20 cellular contexts compared by ENCODE assay signal in genomic region chr5:62935660-62936059, GRCh38.
DNase-seq lines count a peak whose midpoint lies in the region; ATAC-seq, FAIRE-seq and TF ChIP-seq lines count a peak whose summit lies in the region.
"Had no signal": no experiment of that assay in that cellular context is flagged by ENCODE, and none has a peak within 500 bp of the region (broad histone marks: within the 10 kb centered on the region; RNA-seq: fewer than 3 reads in every experiment).

No MANE protein-coding gene starts in this region.

- H3K4ac ChIP-seq in H1 (replicated peaks; ENCODE audit: insufficient read length, low read depth, low read length): no peak overlapping the region
- H3K4ac ChIP-seq in mesenchymal stem cell (ENCODE audit: low read depth in 1 of 2, low read length in 2 of 2): no peak overlapping the region

- no peak overlapping the region for H3K4me2 ChIP-seq in GM23338
- H3K4me2 ChIP-seq in H1 (ENCODE audit: insufficient read depth in 1 of 2, low read depth in 2 of 2, low read length in 2 of 2): no peak overlapping the region
- no peak overlapping the region for H3K4me2 ChIP-seq in mesenchymal stem cell (ENCODE audit: low read length, poor library complexity, severe bottlenecking)
- H3K4me2 ChIP-seq: BLaER1 treated with 17β-estradiol and CSF1 and Interleukin-3, amounts not matched to agents 10 nM and 100 nM had no signal

- no peak overlapping the region for H2BK5ac ChIP-seq in H1 (ENCODE audit: low read depth, low read length)
- no peak overlapping the region for H2BK5ac ChIP-seq in mesenchymal stem cell (ENCODE audit: low read depth, low read length, poor library complexity, severe bottlenecking)

- no peak overlapping the region for H3K56ac ChIP-seq in H1 (replicated peaks; ENCODE audit: insufficient read length, low read depth, low read length)

- H2BK15ac ChIP-seq in H1 (ENCODE audit: low read length) (no peak overlapping the region), mesenchymal stem cell (ENCODE audit: low read depth, poor library complexity, severe bottlenecking) (no peak overlapping the region)

- H2AK5ac ChIP-seq in H1 (ENCODE audit: low read depth, low read length) (no peak overlapping the region), mesenchymal stem cell (ENCODE audit: low read length, severe bottlenecking) (peak overlapping the region; percentile 32)

- H3K18ac ChIP-seq in H1 (ENCODE audit: extremely low read depth, low read length) (no peak overlapping the region), mesenchymal stem cell (ENCODE audit: low read depth in 1 of 2, low read length in 2 of 2) (no peak overlapping the region)

- no peak overlapping the region for H3K23ac ChIP-seq in H1 (ENCODE audit: insufficient read length)
- H3K23ac ChIP-seq in mesenchymal stem cell (ENCODE audit: low read length in 2 of 2): no peak overlapping the region

- H3K79me2 ChIP-seq in GM23338 (replicated peaks; ENCODE audit: insufficient read depth) (no peaks in the 10 kb centered on the region), H1 (ENCODE audit: control insufficient read depth in 1 of 2, insufficient read depth in 2 of 2, low read length in 2 of 2) (no peaks in the 10 kb centered on the region)

- no peak overlapping the region for H2BK20ac ChIP-seq in H1 (ENCODE audit: low read length)

- in situ Hi-C loops in transverse colon (cut with MboI; ENCODE audit: low pct_ligation_motif_present in 1 of 4, low pct_unique_long_range_greater_than_20kb in 1 of 4, low sequenced_read_pairs in 3 of 4): no loop called here

- no peaks in the 10 kb centered on the region for H3K36me3 Mint-ChIP-seq in GM23338 (ENCODE audit: low read depth)
- H3K36me3 Mint-ChIP-seq: CD8-positive, alpha-beta T cell had no signal

- TF ChIP-seq EP300 in H1 (IDR thresholded peaks at IDR 0.05; ENCODE audit: borderline replicate concordance in 1 of 2, low read depth in 2 of 2, low read length in 2 of 2) (no peak), transverse colon (IDR thresholded peaks at IDR 0.05; ENCODE audit: low read depth) (no peak), upper lobe of left lung (IDR thresholded peaks at IDR 0.05) (no peak)

- H3F3A ChIP-seq in GM23338 (replicated peaks; ENCODE audit: low read depth): no peaks in the 10 kb centered on the region

- CTCF ChIA-PET in H1 (lab: Charles Lee; ENCODE audit: partially characterized antibody): interaction anchor here (0.6 to 0.7 kb wide), 2 partner anchors 131 to 211 kb away, joined by 3 to 7 read pairs; no protein-coding TSS in a partner anchor

- 84% methylated on average over 3 of the region's 3 CpGs; no CpG with 5 or more reads in 1 of the 2 experiments for WGBS in H1 (ENCODE audit: extremely low coverage in 1 of 2, insufficient coverage in 1 of 2, insufficient read length in 1 of 2, insufficient replicate concordance in 2 of 2, low coverage in 1 of 2, low lambda C conversion rate in 2 of 2, missing lambda C conversion rate in 1 of 2), 2 experiments
- WGBS in mesenchymal stem cell: 86% methylated on average over 3 of the region's 3 CpGs
- whole genome bisulfite sequencing in transverse colon (ENCODE audit: low coverage in 1 of 2), 2 donors: 40 to 59% methylated on average over 2 to 3 of the region's 3 CpGs
- 65 to 76% methylated on average over 3 of the region's 3 CpGs for WGBS in upper lobe of left lung, 2 donors

- 0 out of 2 replicates have a peak overlapping the region, but pooled peaks have one; percentile 20 for H3K27ac Mint-ChIP-seq in GM23338
- H3K27ac Mint-ChIP-seq: B cell; CD8-positive, alpha-beta T cell had no signal

- peaks cover 11% of the 10 kb centered on the region; the same call in 2 of the 3 replicates for H3K4me1 Mint-ChIP-seq in GM23338
- H3K4me1 Mint-ChIP-seq: B cell had no signal

- intact Hi-C loops in sciatic nerve (cut with DNase I): no loop called here
- intact Hi-C loops in transverse colon (cut with DNase I; ENCODE audit: low total_unique reads): no loop called here

- peaks cover 9% of the 10 kb centered on the region; the same call in 1 of the 2 replicates for H3K4me1 ChIP-seq in GM23338 (ENCODE audit: insufficient read depth)
- H3K4me1 ChIP-seq in H1 (replicated peaks in 1 of 4; ENCODE audit: control insufficient read depth in 3 of 4, insufficient read depth in 4 of 4, low read length in 3 of 4): no peaks in the 10 kb centered on the region
- peaks cover 9% of the 10 kb centered on the region for H3K4me1 ChIP-seq in mesenchymal stem cell (ENCODE audit: control insufficient read depth, insufficient read depth, low read depth, low read length)
- no peaks in the 10 kb centered on the region for H3K4me1 ChIP-seq in transverse colon
- peaks cover 0 to 9% (median 4%) of the 10 kb centered on the region in 4 donors for H3K4me1 ChIP-seq in upper lobe of left lung
- H3K4me1 ChIP-seq: BLaER1 treated with 17β-estradiol and CSF1 and Interleukin-3, amounts not matched to agents 10 nM and 100 nM had no signal

- no peak for TF ChIP-seq POLR2A in H1 (IDR thresholded peaks at IDR 0.05; ENCODE audit: control extremely low read depth in 1 of 2, low read depth in 2 of 2, low read length in 2 of 2)
- TF ChIP-seq POLR2A in transverse colon (IDR thresholded peaks at IDR 0.05): no peak
- no peak for TF ChIP-seq POLR2A in upper lobe of left lung (IDR thresholded peaks at IDR 0.05)

- no peaks in the 10 kb centered on the region for H3K23me2 ChIP-seq in H1 (ENCODE audit: low read depth, low read length)

- H2AFZ ChIP-seq in GM23338: no peak overlapping the region
- 0 out of 2 replicates have a peak overlapping the region, but pooled peaks have one; percentile 24 for H2AFZ ChIP-seq in H1 (ENCODE audit: low read length)
- H2AFZ ChIP-seq in mesenchymal stem cell (ENCODE audit: low read depth, low read length): no peak overlapping the region
- H2AFZ ChIP-seq: GM23248 had no signal

- no peak overlapping the region for H3K4me3 ChIP-seq in GM23338
- H3K4me3 ChIP-seq in H1 (ENCODE audit: extremely low read depth in 1 of 4, insufficient read depth in 2 of 4, low read depth in 3 of 4, low read length in 4 of 4): no peak overlapping the region
- H3K4me3 ChIP-seq in mesenchymal stem cell (ENCODE audit: insufficient read depth in 1 of 2, low read depth in 1 of 2, low read length in 2 of 2): no peak overlapping the region
- no peak overlapping the region for H3K4me3 ChIP-seq in transverse colon
- no peak overlapping the region for H3K4me3 ChIP-seq in upper lobe of left lung
- H3K4me3 ChIP-seq: BLaER1 treated with 17β-estradiol and CSF1 and Interleukin-3, amounts not matched to agents 10 nM and 100 nM; GM23248; K562 had no signal

- H3K27ac ChIP-seq in GM23338 (ENCODE audit: low read depth) (no peak overlapping the region), H1 (ENCODE audit: low read depth, low read length) (no peak overlapping the region), mesenchymal stem cell (ENCODE audit: low read length, poor library complexity, severe bottlenecking) (no peak overlapping the region), transverse colon (no peak overlapping the region), upper lobe of left lung (no peak overlapping the region)
- H3K27ac ChIP-seq: BLaER1 treated with 17β-estradiol and CSF1 and Interleukin-3, amounts not matched to agents 10 nM and 100 nM; GM23248; HL-60 had no signal

- H4K91ac ChIP-seq in H1 (replicated peaks; ENCODE audit: insufficient read length, low read length): no peak overlapping the region
- H4K91ac ChIP-seq in mesenchymal stem cell (ENCODE audit: low read length): no peak overlapping the region

- H3K27me3 Mint-ChIP-seq in GM23338 (ENCODE audit: insufficient read depth, low read depth, poor library complexity): no peaks in the 10 kb centered on the region
- H3K27me3 Mint-ChIP-seq: B cell had no signal

- H3K36me3 ChIP-seq in GM23338 (ENCODE audit: insufficient read depth) (no peaks in the 10 kb centered on the region), H1 (ENCODE audit: control insufficient read depth in 2 of 4, insufficient read depth in 4 of 4, low read length in 3 of 4) (no peaks in the 10 kb centered on the region), mesenchymal stem cell (ENCODE audit: control insufficient read depth in 1 of 2, insufficient read depth in 2 of 2, low read depth in 1 of 2, low read length in 2 of 2) (no peaks in the 10 kb centered on the region), transverse colon (no peaks in the 10 kb centered on the region), upper lobe of left lung (no peaks in the 10 kb centered on the region)
- H3K36me3 ChIP-seq: BLaER1 treated with 17β-estradiol and CSF1 and Interleukin-3, amounts not matched to agents 10 nM and 100 nM had no signal

- ATAC-seq in GM23338 (no peak), sciatic nerve (peak; percentile 77), upper lobe of left lung (ENCODE audit: low FRiP score in 2 of 2) (no peak), HG03280 (IDR thresholded peaks at IDR 0.05; ENCODE audit: unreplicated experiment) (no peak)
- ATAC-seq: CD8-positive, alpha-beta T cell; K562 had no signal

- FAIRE-seq in H1 (lab: Jason Lieb, UNC): no peak
- FAIRE-seq: G401.6, GM12891, GM19239, K562 had no signal

- H3K9me3 ChIP-seq in H1 (ENCODE audit: insufficient read depth in 2 of 2, low read depth in 1 of 2, low read length in 1 of 2) (no peaks in the 10 kb centered on the region), mesenchymal stem cell (ENCODE audit: control insufficient read depth, low read length) (no peaks in the 10 kb centered on the region), transverse colon (no peaks in the 10 kb centered on the region), upper lobe of left lung (no peaks in the 10 kb centered on the region)
- H3K9me3 ChIP-seq: BLaER1 treated with 17β-estradiol and CSF1 and Interleukin-3, amounts not matched to agents 10 nM and 100 nM had no signal

- H3K79me1 ChIP-seq in H1 (ENCODE audit: low read depth, low read length) (no peaks in the 10 kb centered on the region), mesenchymal stem cell (replicated peaks; ENCODE audit: low read length, poor library complexity, severe bottlenecking) (no peaks in the 10 kb centered on the region)

- H3K9me3 Mint-ChIP-seq in GM23338: no peaks in the 10 kb centered on the region
- H3K9me3 Mint-ChIP-seq: CD8-positive, alpha-beta T cell had no signal

- DNase-seq in GM23338 (ENCODE audit: low spot score): no peak
- no peak for DNase-seq in H1 (ENCODE audit: low read depth in 1 of 2, low spot score in 2 of 2)
- no peak for DNase-seq in mesenchymal stem cell
- no peak for DNase-seq in sciatic nerve (ENCODE audit: low spot score)
- DNase-seq in transverse colon: no peak
- DNase-seq in upper lobe of left lung: no peak
- DNase-seq: CD8-positive, alpha-beta T cell; DMS 273 treated with DMSO at 0.1 percent for 48 hours; DMS53; GM23248; H7; IMR-90 had no signal

- no peak overlapping the region for H3K14ac ChIP-seq in H1 (ENCODE audit: insufficient read length)
- H3K14ac ChIP-seq in mesenchymal stem cell (ENCODE audit: low read length in 2 of 2): no peak overlapping the region

- H2BK12ac ChIP-seq in H1 (ENCODE audit: low read depth, low read length) (no peak overlapping the region), mesenchymal stem cell (ENCODE audit: low read length in 2 of 2) (no peak overlapping the region)

- no peak overlapping the region for H3K4me3 Mint-ChIP-seq in GM23338
- H3K4me3 Mint-ChIP-seq: B cell; CD8-positive, alpha-beta T cell had no signal

- H4K8ac ChIP-seq in H1 (ENCODE audit: extremely low read depth, insufficient read depth, low read length): peak overlapping the region; percentile 88; the same call in 1 of the 2 replicates
- no peak overlapping the region for H4K8ac ChIP-seq in mesenchymal stem cell (ENCODE audit: low read length)

- no peak overlapping the region for H4K5ac ChIP-seq in H1 (ENCODE audit: insufficient read length, low read depth, low read length)

- no peak overlapping the region for H2BK120ac ChIP-seq in H1 (replicated peaks; ENCODE audit: low read depth, low read length)
- H2BK120ac ChIP-seq in mesenchymal stem cell (ENCODE audit: low read depth, low read length): no peak overlapping the region

- H3K27me3 ChIP-seq in GM23338 (ENCODE audit: insufficient read depth) (no peaks in the 10 kb centered on the region), H1 (replicated peaks in 1 of 4; ENCODE audit: control insufficient read depth in 3 of 4, extremely low read depth in 1 of 4, insufficient read depth in 3 of 4, low read length in 3 of 4) (no peaks in the 10 kb centered on the region), mesenchymal stem cell (ENCODE audit: control insufficient read depth in 1 of 2, insufficient read depth in 1 of 2, low read length in 2 of 2) (no peaks in the 10 kb centered on the region), transverse colon (no peaks in the 10 kb centered on the region), upper lobe of left lung (no peaks in the 10 kb centered on the region)
- H3K27me3 ChIP-seq: BLaER1 treated with 17β-estradiol and CSF1 and Interleukin-3, amounts not matched to agents 10 nM and 100 nM had no signal

- TF ChIP-seq CTCF in GM23338 (conservative IDR thresholded peaks at IDR 0.05; ENCODE audit: low read depth in 2 of 2) (no peak), H1 (IDR thresholded peaks at IDR 0.05; ENCODE audit: control extremely low read depth in 1 of 3, insufficient read depth in 1 of 3, low read depth in 1 of 3, low read length in 3 of 3) (no peak), transverse colon (IDR thresholded peaks at IDR 0.05) (no peak), upper lobe of left lung (IDR thresholded peaks at IDR 0.05) (no peak)

- H4K20me1 ChIP-seq in GM23338 (replicated peaks; ENCODE audit: insufficient read depth): no peaks in the 10 kb centered on the region
- no peaks in the 10 kb centered on the region for H4K20me1 ChIP-seq in H1 (replicated peaks in 1 of 2; ENCODE audit: control insufficient read depth in 1 of 2, insufficient read depth in 2 of 2, low read length in 2 of 2)
- H4K20me1 ChIP-seq: BLaER1 treated with 17β-estradiol and CSF1 and Interleukin-3, amounts not matched to agents 10 nM and 100 nM had no signal

- POLR2A ChIA-PET in H1 (lab: Charles Lee; ENCODE audit: partially characterized antibody): no interaction called here

- peaks cover 8% of the 10 kb centered on the region; the same call in 1 of the 2 replicates for H3K9me2 ChIP-seq in GM23338 (ENCODE audit: insufficient read depth)

- no peak for TF ChIP-seq RAD21 in H1 (IDR thresholded peaks at IDR 0.05 in 1 of 2, conservative IDR thresholded peaks at IDR 0.05 in 1 of 2; ENCODE audit: low read depth in 2 of 2, low read length in 2 of 2)

- H3K9ac ChIP-seq in H1 (replicated peaks in 1 of 4; ENCODE audit: extremely low read depth in 1 of 4, low read depth in 3 of 4, low read length in 3 of 4) (no peak overlapping the region), mesenchymal stem cell (ENCODE audit: low read length) (no peak overlapping the region)
- H3K9ac ChIP-seq: BLaER1 treated with 17β-estradiol and CSF1 and Interleukin-3, amounts not matched to agents 10 nM and 100 nM; GM23248 had no signal
